Comparison of ENCODE assay signal across 8 cellular contexts in the genomic region with DNA sequence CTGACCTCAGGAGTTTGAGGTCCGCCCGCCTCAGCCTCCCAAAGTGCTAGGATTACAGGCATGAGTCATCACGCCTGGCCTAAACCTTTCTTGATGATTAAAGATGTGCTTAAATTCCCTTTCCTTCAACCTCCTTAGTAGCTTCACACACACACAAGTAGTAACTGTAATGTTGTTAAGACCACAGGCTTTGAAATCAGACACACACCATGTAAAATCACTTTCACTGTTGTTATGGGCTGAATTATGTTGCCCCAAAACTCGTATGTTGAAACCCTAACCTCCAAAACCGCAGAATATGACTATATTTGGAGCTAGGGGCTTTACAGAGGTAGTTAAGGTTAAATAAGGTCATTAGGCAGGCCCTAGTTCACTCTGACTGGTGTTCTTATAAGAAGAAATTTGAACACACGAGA.
DNase-seq lines count a peak whose midpoint lies in the region; ATAC-seq and TF ChIP-seq lines count a peak whose summit lies in the region.

No MANE protein-coding gene starts in this region.

- H3K27me3 ChIP-seq in MM.1S (replicated peaks; ENCODE audit: insufficient read depth, low read length), result 0 out of 2 replicates have a peak, but pooled peaks cover 5% of the 10 kb centered on the region
- H3K27me3 ChIP-seq in smooth muscle cell (ENCODE audit: low read depth), result no peaks in the 10 kb centered on the region

- DNase-seq in MM.1S (peak; percentile 81), memory B cell (ENCODE audit: low spot score in 2 of 2) (no peak), smooth muscle cell (lab: John Stamatoyannopoulos, UW; ENCODE audit: unreplicated experiment) (no peak), SW 1271 (lab: John Stamatoyannopoulos, UW) (no peak), RKO (ENCODE audit: low spot score) (no peak), mesothelial cell of epicardium (ENCODE audit: low spot score in 2 of 2, unreplicated experiment in 2 of 2) (no peak)

- no peaks in the 10 kb centered on the region for H3F3A ChIP-seq in MM.1S (ENCODE audit: insufficient read depth, low read length)
- H3F3A ChIP-seq in smooth muscle cell (ENCODE audit: low read depth), result no peaks in the 10 kb centered on the region

- H3K4me1 Mint-ChIP-seq in memory B cell, result peaks cover 10% of the 10 kb centered on the region
- H3K4me1 Mint-ChIP-seq in mesothelial cell of epicardium, result no peaks in the 10 kb centered on the region

- H3K9me2 ChIP-seq in MM.1S (replicated peaks; ENCODE audit: insufficient read depth, low read length), result no peaks in the 10 kb centered on the region

- no peaks in the 10 kb centered on the region for H3K79me2 ChIP-seq in MM.1S (ENCODE audit: low read length)
- no peaks in the 10 kb centered on the region for H3K79me2 ChIP-seq in smooth muscle cell (ENCODE audit: low read depth)

- H3K4me2 ChIP-seq in MM.1S (ENCODE audit: low read depth, low read length), result no peak overlapping the region
- no peak overlapping the region for H3K4me2 ChIP-seq in smooth muscle cell

- H3K4me3 Mint-ChIP-seq in memory B cell (no peak overlapping the region), mesothelial cell of epicardium (no peak overlapping the region)

- peak; percentile 85 for ATAC-seq in GM18868 (IDR thresholded peaks at IDR 0.05; ENCODE audit: unreplicated experiment)
- peak; percentile 92 for ATAC-seq in HG02610 (IDR thresholded peaks at IDR 0.05; ENCODE audit: unreplicated experiment)
- ATAC-seq in memory B cell (ENCODE audit: low read depth), result peak; percentile 87

- H3K27me3 Mint-ChIP-seq in memory B cell, result peaks cover 11% of the 10 kb centered on the region
- no peaks in the 10 kb centered on the region for H3K27me3 Mint-ChIP-seq in mesothelial cell of epicardium (ENCODE audit: low read depth)

- H3K4me1 ChIP-seq in MM.1S (ENCODE audit: low read length), result peaks cover 7% of the 10 kb centered on the region
- no peaks in the 10 kb centered on the region for H3K4me1 ChIP-seq in smooth muscle cell (ENCODE audit: low read depth)

- H3K27ac Mint-ChIP-seq in memory B cell (no peak overlapping the region), mesothelial cell of epicardium (no peak overlapping the region)

- H3K9ac ChIP-seq in MM.1S (ENCODE audit: low read length) (no peak overlapping the region), smooth muscle cell (ENCODE audit: low read depth) (no peak overlapping the region)

- H2AFZ ChIP-seq in MM.1S (ENCODE audit: low read length) (no peak overlapping the region), smooth muscle cell (ENCODE audit: low read depth) (no peak overlapping the region)

- H4K20me1 ChIP-seq in MM.1S (ENCODE audit: insufficient read depth, low read length) (no peaks in the 10 kb centered on the region), smooth muscle cell (ENCODE audit: low read depth) (no peaks in the 10 kb centered on the region)

- H3K36me3 ChIP-seq in MM.1S (replicated peaks; ENCODE audit: insufficient read depth, low read length), result no peaks in the 10 kb centered on the region
- H3K36me3 ChIP-seq in smooth muscle cell (ENCODE audit: low read depth), result no peaks in the 10 kb centered on the region

- H3K36me3 Mint-ChIP-seq in memory B cell (peaks cover 1% of the 10 kb centered on the region), mesothelial cell of epicardium (no peaks in the 10 kb centered on the region)

- TF ChIP-seq CTCF in MM.1S (IDR thresholded peaks at IDR 0.05; ENCODE audit: low read length) (no peak), smooth muscle cell (IDR thresholded peaks at IDR 0.05; ENCODE audit: borderline replicate concordance, insufficient read depth, poor library complexity, severe bottlenecking) (no peak), mesothelial cell of epicardium (IDR thresholded peaks at IDR 0.05; ENCODE audit: unreplicated experiment) (no peak)

- H3K4me3 ChIP-seq in MM.1S (ENCODE audit: low read length) (no peak overlapping the region), smooth muscle cell (no peak overlapping the region)

- no peaks in the 10 kb centered on the region for H3K9me3 ChIP-seq in MM.1S (replicated peaks; ENCODE audit: insufficient read depth, low read length)
- H3K9me3 ChIP-seq in smooth muscle cell (replicated peaks; ENCODE audit: low read depth), result no peaks in the 10 kb centered on the region

- 70% methylated on average over 6 of the region's 6 CpGs for WGBS in smooth muscle cell (ENCODE audit: low lambda C conversion rate)

- H3K27ac ChIP-seq in MM.1S (ENCODE audit: low read length) (no peak overlapping the region), smooth muscle cell (ENCODE audit: low read depth) (no peak overlapping the region)

- no peaks in the 10 kb centered on the region for H3K9me3 Mint-ChIP-seq in memory B cell
- H3K9me3 Mint-ChIP-seq in mesothelial cell of epicardium, result no peaks in the 10 kb centered on the region
